In genomic region chr20:1103751-1104150, GRCh38 we compare ENCODE assay signal across 8 cellular contexts.
"Had no signal": no experiment of that assay in that cellular context is flagged by ENCODE, and none has a peak within 500 bp of the region (broad histone marks: within the 10 kb centered on the region; RNA-seq: fewer than 3 reads in every experiment).

No MANE protein-coding gene starts in this region.

- H3K4me2 ChIP-seq: KMS-11 had no signal

- ATAC-seq: K562 had no signal

- H3K9ac ChIP-seq: KMS-11 had no signal

- H3K4me3 ChIP-seq: K562 had no signal

- H3K27ac ChIP-seq: HL-60, KMS-11 had no signal

- H3K27ac Mint-ChIP-seq: IgD-negative memory B cell had no signal

- FAIRE-seq: HTR-8/SVneo, K562 had no signal

- DNase-seq: IMR-90, KBM-7, KG1 had no signal
